Comparison of ENCODE assay signal across 16 cellular contexts in genomic region chr3:32181370-32181769, GRCh38. TPM values are rescaled to one million over a fixed set of nuclear protein-coding genes. Genes with fewer than 3 reads are reported as not detected.
DNase-seq lines count a peak whose midpoint lies in the region; ATAC-seq and TF ChIP-seq lines count a peak whose summit lies in the region.
"Had no signal": no experiment of that assay in that cellular context is flagged by ENCODE, and none has a peak within 500 bp of the region (broad histone marks: within the 10 kb centered on the region; RNA-seq: fewer than 3 reads in every experiment).

No MANE protein-coding gene starts in this region.

- intact Hi-C loops in psoas muscle (cut with DNase I), result no loop called here

- peak; percentile 23 for DNase-seq in DMS79 treated with DMSO at 0.1 percent for 48 hours (lab: John Stamatoyannopoulos, UW)
- DNase-seq in DMS79 (lab: John Stamatoyannopoulos, UW), result no peak
- peak; percentile 40 for DNase-seq in NCI-H146 (lab: John Stamatoyannopoulos, UW)
- DNase-seq in NCI-H526 treated with DMSO at 0.1 percent for 48 hours (lab: John Stamatoyannopoulos, UW), result peak; percentile 38
- DNase-seq in retina, result peak; percentile 20
- DNase-seq in psoas muscle, result no peak
- DNase-seq in activated CD4-positive, alpha-beta T cell treated with anti-CD3 and anti-CD28 coated beads for 48 hours, result no peak
- DNase-seq: Caco-2, DND-41, GDM1, HFFc6, NCI-H1930, PC-3 had no signal

- no peaks in the 10 kb centered on the region for H3K9me3 ChIP-seq in psoas muscle
- H3K9me3 ChIP-seq: Caco-2, SJSA1 had no signal

- no peak for TF ChIP-seq CTCF in psoas muscle (IDR thresholded peaks at IDR 0.05)

- ATAC-seq in psoas muscle, result no peak
- ATAC-seq in GM21737 (IDR thresholded peaks at IDR 0.05; ENCODE audit: unreplicated experiment), result no peak
- ATAC-seq: PC-3 had no signal

- H3K4me1 ChIP-seq in psoas muscle, result no peaks in the 10 kb centered on the region
- H3K4me1 ChIP-seq: SJSA1 had no signal

- WGBS in psoas muscle, 3 donors, result 86 to 88% (median 87%) methylated on average over 7 of the region's 7 CpGs

- H3K36me3 ChIP-seq in psoas muscle (ENCODE audit: insufficient read depth in 1 of 2, low read depth in 1 of 2), result no peaks in the 10 kb centered on the region
- H3K36me3 ChIP-seq: SJSA1 had no signal

- H3K27me3 ChIP-seq in psoas muscle (ENCODE audit: insufficient read depth in 3 of 3, low read length in 2 of 3), result no peaks in the 10 kb centered on the region
- H3K27me3 ChIP-seq: SJSA1 had no signal

- H3K27ac ChIP-seq in psoas muscle, result no peak overlapping the region
- H3K27ac ChIP-seq: HL-60, SJSA1 had no signal

- H3K4me3 ChIP-seq in psoas muscle, result no peak overlapping the region
- H3K4me3 ChIP-seq: SJSA1 had no signal

RNA-seq across cellular contexts. Expression of gene CMTM8, which starts 57.1 kb away (rescaled TPM):
- 1 to 10 TPM in 3 of 4 donors, under 1 TPM in 1; 0.97 to 4.2 (median 2.1) TPM for total RNA-seq in psoas muscle
- 1 to 10 TPM; 1.5 to 4.0 (median 2.0) TPM for polyA plus RNA-seq in psoas muscle
- total RNA-seq: HFFc6, SJSA1 had no signal

Comparison
In these comparisons a context has a peak if more than half of its experiments do, and no peak if none do; other contexts are left out.
1. DNase-seq: peak in DMS79 treated with DMSO at 0.1 percent for 48 hours (single experiment), NCI-H146 (single experiment), NCI-H526 treated with DMSO at 0.1 percent for 48 hours (single experiment) and retina (single experiment); none in DMS79 (single experiment), psoas muscle (0 of 2) and activated CD4-positive, alpha-beta T cell treated with anti-CD3 and anti-CD28 coated beads for 48 hours (single experiment).